In the genomic region with DNA sequence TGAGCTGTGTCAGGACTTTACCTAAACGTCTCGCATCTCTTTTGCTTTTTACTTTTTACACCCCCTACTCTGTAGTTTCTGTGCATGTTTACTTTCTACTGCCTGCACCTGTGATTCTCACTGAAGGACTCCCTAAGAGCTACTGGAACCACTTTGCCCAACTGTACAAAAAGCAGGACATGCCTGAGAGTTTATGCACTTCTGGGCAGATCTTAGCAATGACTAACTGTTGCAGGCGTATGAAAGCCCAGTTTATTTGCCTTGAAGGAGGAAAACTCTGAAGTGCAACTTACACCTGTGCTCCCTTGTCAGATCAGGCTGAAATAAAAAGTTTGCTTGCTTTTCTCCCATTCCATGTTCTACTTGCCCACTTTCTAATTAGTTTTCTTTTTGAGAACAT, we compare ENCODE assay signal across 29 cellular contexts.
A peak's percentile ranks its signal among the peaks of the same experiment; 100 is the strongest.
DNase-seq lines count a peak whose midpoint lies in the region; ATAC-seq and TF ChIP-seq lines count a peak whose summit lies in the region.
"Had no signal": no experiment of that assay in that cellular context is flagged by ENCODE, and none has a peak within 500 bp of the region (broad histone marks: within the 10 kb centered on the region; RNA-seq: fewer than 3 reads in every experiment).

No MANE protein-coding gene starts in this region.

- H3K9me3 ChIP-seq in lower lobe of right lung: no peaks in the 10 kb centered on the region
- peaks cover 0 to 4% (median 0%) of the 10 kb centered on the region in 12 donors for H3K9me3 ChIP-seq in heart left ventricle
- peaks cover 0 to 3% of the 10 kb centered on the region in 2 donors for H3K9me3 ChIP-seq in neuronal stem cell (replicated peaks in 1 of 2; ENCODE audit: control insufficient read depth in 2 of 2, insufficient read depth in 1 of 2, low read depth in 1 of 2, low read length in 2 of 2)
- H3K9me3 ChIP-seq: HAP-1, SJCRH30 had no signal

- H4K8ac ChIP-seq in neuronal stem cell (ENCODE audit: low read depth, low read length): no peak overlapping the region

- H3K79me1 ChIP-seq in neuronal stem cell (ENCODE audit: low read depth, low read length): no peaks in the 10 kb centered on the region

- WGBS in heart left ventricle, 4 donors: 96 to 98% (median 97%) methylated on average over 3 of the region's 3 CpGs
- no CpG with 5 or more reads among the region's 3 CpGs for WGBS in neuronal stem cell (ENCODE audit: extremely low coverage in 2 of 2, insufficient read length in 2 of 2, insufficient replicate concordance in 1 of 2), 2 donors

- no peaks in the 10 kb centered on the region for H3K4me1 ChIP-seq in lower lobe of right lung
- H3K4me1 ChIP-seq in heart left ventricle: no peaks in the 10 kb centered on the region
- H3K4me1 ChIP-seq in neuronal stem cell (ENCODE audit: control insufficient read depth in 2 of 2, insufficient read depth in 1 of 2, low read depth in 1 of 2, low read length in 2 of 2): peaks cover 0 to 5% of the 10 kb centered on the region in 2 donors
- H3K4me1 ChIP-seq: BLaER1, HAP-1, SJCRH30 had no signal

- H2AFZ ChIP-seq in neuronal stem cell (ENCODE audit: low read length): no peak overlapping the region
- H2AFZ ChIP-seq: PC-9 had no signal

- H3K4me3 Mint-ChIP-seq in activated CD4-positive, alpha-beta T cell treated with anti-CD3 and anti-CD28 coated beads, Interleukin-2, amount 10 ng/mL, durations not matched to agents 24 days and 14 days: no peak overlapping the region
- no peak overlapping the region for H3K4me3 Mint-ChIP-seq in natural killer cell treated with Interleukin-12 subunit alpha and Interleukin-12 subunit beta and Interleukin-15 and Interleukin-18, amount 100 ng/mL, for 72 hours
- no peak overlapping the region for H3K4me3 Mint-ChIP-seq in type B pancreatic cell
- H3K4me3 Mint-ChIP-seq: CD4-positive, CD25-positive, alpha-beta regulatory T cell had no signal

- H2BK120ac ChIP-seq in neuronal stem cell (ENCODE audit: low read depth, low read length): no peak overlapping the region

- H3K27me3 Mint-ChIP-seq in activated CD4-positive, alpha-beta T cell treated with anti-CD3 and anti-CD28 coated beads, Interleukin-2, amount 10 ng/mL, durations not matched to agents 24 days and 14 days: no peaks in the 10 kb centered on the region
- peaks cover 28 to 62% of the 10 kb centered on the region in 2 donors for H3K27me3 Mint-ChIP-seq in natural killer cell treated with Interleukin-12 subunit alpha and Interleukin-12 subunit beta and Interleukin-15 and Interleukin-18, amount 100 ng/mL, for 72 hours
- peaks cover 5% of the 10 kb centered on the region for H3K27me3 Mint-ChIP-seq in type B pancreatic cell

- intact Hi-C loops in activated CD4-positive, alpha-beta T cell treated with anti-CD3 and anti-CD28 coated beads, Interleukin-2, amount 10 ng/mL, durations not matched to agents 24 days and 14 days (cut with micrococcal nuclease): no loop called here
- intact Hi-C loops in lower lobe of right lung (cut with DNase I) (no loop called here), heart left ventricle (cut with DNase I) (loop anchor here in 1 of 10 donors (10.0 kb wide), 1 partner anchor 903 kb away; no protein-coding TSS in a partner anchor)

- H3K4me1 Mint-ChIP-seq in activated CD4-positive, alpha-beta T cell treated with anti-CD3 and anti-CD28 coated beads, Interleukin-2, amount 10 ng/mL, durations not matched to agents 24 days and 14 days: no peaks in the 10 kb centered on the region
- no peaks in the 10 kb centered on the region for H3K4me1 Mint-ChIP-seq in natural killer cell treated with Interleukin-12 subunit alpha and Interleukin-12 subunit beta and Interleukin-15 and Interleukin-18, amount 100 ng/mL, for 72 hours (ENCODE audit: low read depth in 2 of 2)
- H3K4me1 Mint-ChIP-seq in type B pancreatic cell (ENCODE audit: unreplicated experiment): peaks cover 7% of the 10 kb centered on the region
- H3K4me1 Mint-ChIP-seq: CD4-positive, CD25-positive, alpha-beta regulatory T cell had no signal

- no peak overlapping the region for H3K27ac ChIP-seq in lower lobe of right lung
- no peak overlapping the region for H3K27ac ChIP-seq in heart left ventricle
- H3K27ac ChIP-seq in neuronal stem cell (replicated peaks; ENCODE audit: low read length): no peak overlapping the region
- H3K27ac ChIP-seq: BLaER1, HL-60, PC-9, SJCRH30 had no signal

- H2BK5ac ChIP-seq in neuronal stem cell (ENCODE audit: low read length): no peak overlapping the region

- no peak for TF ChIP-seq POLR2A in heart left ventricle (IDR thresholded peaks at IDR 0.05)

- H3K4ac ChIP-seq in neuronal stem cell (ENCODE audit: low read length): no peak overlapping the region

- H3K4me2 ChIP-seq in neuronal stem cell (ENCODE audit: insufficient read depth, low read length, poor library complexity, severe bottlenecking): no peak overlapping the region
- H3K4me2 ChIP-seq: BLaER1, PC-9 had no signal

- no peak overlapping the region for H2BK15ac ChIP-seq in neuronal stem cell (ENCODE audit: low read length)

- H3K9ac ChIP-seq in neuronal stem cell (ENCODE audit: low read depth, low read length, poor library complexity): no peak overlapping the region
- H3K9ac ChIP-seq: BLaER1 had no signal

- H2BK12ac ChIP-seq in neuronal stem cell (ENCODE audit: low read length): no peak overlapping the region

- H3K4me3 ChIP-seq in lower lobe of right lung: no peak overlapping the region
- no peak overlapping the region for H3K4me3 ChIP-seq in heart left ventricle
- H3K4me3 ChIP-seq in neuronal stem cell (ENCODE audit: low read length in 2 of 2): no peak overlapping the region
- H3K4me3 ChIP-seq: BLaER1, GM12878, HAP-1, PC-9, SJCRH30 had no signal

- TF ChIP-seq CTCF in lower lobe of right lung (IDR thresholded peaks at IDR 0.05) (no peak), heart left ventricle (IDR thresholded peaks at IDR 0.05) (no peak), type B pancreatic cell (conservative IDR thresholded peaks at IDR 0.05) (no peak)

- no peak overlapping the region for H3K14ac ChIP-seq in neuronal stem cell (ENCODE audit: low read length)

- H4K91ac ChIP-seq in neuronal stem cell (ENCODE audit: low read depth, low read length, poor library complexity): no peak overlapping the region

- no peak overlapping the region for H3K23ac ChIP-seq in neuronal stem cell (ENCODE audit: low read depth, low read length, poor library complexity)

- no peaks in the 10 kb centered on the region for H3K36me3 ChIP-seq in lower lobe of right lung
- H3K36me3 ChIP-seq in heart left ventricle: no peaks in the 10 kb centered on the region
- no peaks in the 10 kb centered on the region for H3K36me3 ChIP-seq in neuronal stem cell (replicated peaks in 1 of 2; ENCODE audit: control insufficient read depth in 2 of 2, insufficient read depth in 2 of 2, low read length in 2 of 2)
- H3K36me3 ChIP-seq: BLaER1, HAP-1, SJCRH30 had no signal

- H3K36me3 Mint-ChIP-seq in activated CD4-positive, alpha-beta T cell treated with anti-CD3 and anti-CD28 coated beads, Interleukin-2, amount 10 ng/mL, durations not matched to agents 24 days and 14 days (ENCODE audit: low read depth): no peaks in the 10 kb centered on the region
- no peaks in the 10 kb centered on the region for H3K36me3 Mint-ChIP-seq in natural killer cell treated with Interleukin-12 subunit alpha and Interleukin-12 subunit beta and Interleukin-15 and Interleukin-18, amount 100 ng/mL, for 72 hours
- H3K36me3 Mint-ChIP-seq in type B pancreatic cell: no peaks in the 10 kb centered on the region
- H3K36me3 Mint-ChIP-seq: CD4-positive, CD25-positive, alpha-beta regulatory T cell had no signal

- H3K27ac Mint-ChIP-seq in activated CD4-positive, alpha-beta T cell treated with anti-CD3 and anti-CD28 coated beads, Interleukin-2, amount 10 ng/mL, durations not matched to agents 24 days and 14 days: no peak overlapping the region
- H3K27ac Mint-ChIP-seq in natural killer cell treated with Interleukin-12 subunit alpha and Interleukin-12 subunit beta and Interleukin-15 and Interleukin-18, amount 100 ng/mL, for 72 hours: no peak overlapping the region
- H3K27ac Mint-ChIP-seq in type B pancreatic cell: no peak overlapping the region
- H3K27ac Mint-ChIP-seq: CD4-positive, CD25-positive, alpha-beta regulatory T cell had no signal

- no peak overlapping the region for H2AK5ac ChIP-seq in neuronal stem cell (ENCODE audit: low read depth, low read length)

- peak; percentile 1 for DNase-seq in activated CD4-positive, alpha-beta T cell treated with anti-CD3 and anti-CD28 coated beads, Interleukin-2, amount 10 ng/mL, durations not matched to agents 24 days and 14 days
- no peak for DNase-seq in activated CD4-positive, alpha-beta T cell treated with anti-CD3 and anti-CD28 coated beads for 4 hours
- DNase-seq in NCI-H510A (lab: John Stamatoyannopoulos, UW) (peak; percentile 32), lower lobe of right lung (no peak), heart left ventricle (no peak), neuronal stem cell (ENCODE audit: low spot score) (no peak), type B pancreatic cell (ENCODE audit: extremely low spot score, unreplicated experiment) (no peak)
- no peak for DNase-seq in natural killer cell treated with Interleukin-12 subunit alpha and Interleukin-12 subunit beta and Interleukin-15 and Interleukin-18, amount 100 ng/mL, for 72 hours (ENCODE audit: low spot score)
- DNase-seq: 8988T; ACHN; CD4-positive, CD25-positive, alpha-beta regulatory T cell; DMS153; EL; GDM1; GOT3; NCI-H1092 treated with DMSO at 0.1 percent for 48 hours; NCI-H1436; NCI-H1930; NCI-H2107; NCI-H526; NCI-H82; PC-9; SJCRH30 had no signal

- no peaks in the 10 kb centered on the region for H3K9me3 Mint-ChIP-seq in activated CD4-positive, alpha-beta T cell treated with anti-CD3 and anti-CD28 coated beads, Interleukin-2, amount 10 ng/mL, durations not matched to agents 24 days and 14 days
- H3K9me3 Mint-ChIP-seq in natural killer cell treated with Interleukin-12 subunit alpha and Interleukin-12 subunit beta and Interleukin-15 and Interleukin-18, amount 100 ng/mL, for 72 hours: peaks cover 3% of the 10 kb centered on the region
- peaks cover 16% of the 10 kb centered on the region for H3K9me3 Mint-ChIP-seq in type B pancreatic cell

- H3K27me3 ChIP-seq in lower lobe of right lung (ENCODE audit: low read depth): no peaks in the 10 kb centered on the region
- no peaks in the 10 kb centered on the region for H3K27me3 ChIP-seq in heart left ventricle
- no peaks in the 10 kb centered on the region for H3K27me3 ChIP-seq in neuronal stem cell (ENCODE audit: control insufficient read depth in 3 of 3, insufficient read depth in 3 of 3, low read depth in 1 of 3, low read length in 3 of 3)
- H3K27me3 ChIP-seq: BLaER1 had no signal

- ATAC-seq in lower lobe of right lung (peak; percentile 74 to 84), heart left ventricle (no peak)
- no peak for ATAC-seq in natural killer cell treated with Interleukin-12 subunit alpha and Interleukin-12 subunit beta and Interleukin-15 and Interleukin-18, amount 100 ng/mL, for 72 hours
- ATAC-seq: GM12878, Right ventricle myocardium inferior, SK-N-SH treated with all-trans-retinoic acid at 6 μM for 48 hours had no signal

- H3K18ac ChIP-seq in neuronal stem cell (ENCODE audit: low read length): no peak overlapping the region

Comparison
In these comparisons a context has a peak if more than half of its experiments do, and no peak if none do; other contexts are left out.
1. DNase-seq: peak in activated CD4-positive, alpha-beta T cell treated with anti-CD3 and anti-CD28 coated beads, Interleukin-2, amount 10 ng/mL, durations not matched to agents 24 days and 14 days (single experiment) and NCI-H510A (single experiment); none in activated CD4-positive, alpha-beta T cell treated with anti-CD3 and anti-CD28 coated beads for 4 hours (0 of 2), lower lobe of right lung (single experiment), heart left ventricle (0 of 5), neuronal stem cell (single experiment), natural killer cell treated with Interleukin-12 subunit alpha and Interleukin-12 subunit beta and Interleukin-15 and Interleukin-18, amount 100 ng/mL, for 72 hours (single experiment) and type B pancreatic cell (single experiment).
2. ATAC-seq: peak in lower lobe of right lung (2 of 2); none in heart left ventricle (0 of 4) and natural killer cell treated with Interleukin-12 subunit alpha and Interleukin-12 subunit beta and Interleukin-15 and Interleukin-18, amount 100 ng/mL, for 72 hours (0 of 2).